25 cellular contexts compared by ENCODE assay signal in genomic region chr7:46679671-46680070, GRCh38.
"Had no signal": no experiment of that assay in that cellular context is flagged by ENCODE, and none has a peak within 500 bp of the region (broad histone marks: within the 10 kb centered on the region; RNA-seq: fewer than 3 reads in every experiment).

No MANE protein-coding gene starts in this region.

- H3K27me3 ChIP-seq: breast epithelium had no signal

- H3K4me3 ChIP-seq: breast epithelium had no signal

- ATAC-seq: activated CD8-positive, alpha-beta memory T cell treated with anti-CD3 and anti-CD28 coated beads, Interleukin-2, amount 10 ng/mL, durations not matched to agents 7 days and 5 days; PC-3; T-cell had no signal

- DNase-seq: activated B cell treated with CpG ODN at 0.5 μM for 24 hours; activated CD4-positive, alpha-beta T cell treated with anti-CD3 and anti-CD28 coated beads for 1 hour; activated CD4-positive, alpha-beta T cell treated with anti-CD3 and anti-CD28 coated beads, Interleukin-2, amount 10 ng/mL, durations not matched to agents 24 days and 14 days; activated CD4-positive, alpha-beta T cell treated with anti-CD3 and anti-CD28 coated beads, Interleukin-2, amount 50 U/mL, for 48 hours; activated CD8-positive, alpha-beta memory T cell treated with anti-CD3 and anti-CD28 coated beads, Interleukin-2, amount 10 ng/mL, durations not matched to agents 7 days and 5 days; activated effector memory CD4-positive, alpha-beta T cell treated with Interleukin-2 at 50 U/mL for 16 hours; activated naive CD4-positive, alpha-beta T cell; activated T-cell treated with anti-CD3 and anti-CD28 coated beads, Interleukin-2, amount 50 U/mL, for 24 hours; aorta; caudate nucleus; Kasumi-1; NCI-H1092; NCI-H1417; NCI-H1930; NCI-H2171; NCI-H226; NCI-H510A; NCI-H526 treated with DMSO at 0.1 percent for 48 hours; PC-3; SIG-M5; T-cell; T-helper 2 cell; T1000 had no signal

- H3K36me3 ChIP-seq: breast epithelium had no signal

- FAIRE-seq: TTC549 had no signal
